ENCODE assay signal across 9 cellular contexts in genomic region chr3:114093596-114093995, GRCh38. TPM values are rescaled to one million over a fixed set of nuclear protein-coding genes. Genes with fewer than 3 reads are reported as not detected.
A peak's percentile ranks its signal among the peaks of the same experiment; 100 is the strongest.
DNase-seq lines count a peak whose midpoint lies in the region; ATAC-seq and TF ChIP-seq lines count a peak whose summit lies in the region.
"Had no signal": no experiment of that assay in that cellular context is flagged by ENCODE, and none has a peak within 500 bp of the region (broad histone marks: within the 10 kb centered on the region; RNA-seq: fewer than 3 reads in every experiment).

No MANE protein-coding gene starts in this region.

- WGBS in heart left ventricle, 4 donors, result 55 to 58% (median 56%) methylated on average over 2 of the region's 2 CpGs

- H3K36me3 ChIP-seq in heart left ventricle (no peaks in the 10 kb centered on the region), RWPE2 (ENCODE audit: low read depth) (no peaks in the 10 kb centered on the region), upper lobe of right lung (no peaks in the 10 kb centered on the region)

- DNase-seq in heart left ventricle, result peak in 4 of 5 donors; percentile 22 to 30 (median 29)
- no peak for DNase-seq in Right ventricle myocardium inferior (ENCODE audit: missing footprints)
- DNase-seq in RWPE2 (ENCODE audit: low spot score), result no peak
- peak; percentile 49 for DNase-seq in fibroblast of the conjunctiva (ENCODE audit: low read depth)
- DNase-seq in upper lobe of right lung, result no peak
- DNase-seq in D341Med (ENCODE audit: low spot score), result no peak
- DNase-seq in T-helper 1 cell, result no peak
- DNase-seq: CD4-positive, CD25-positive, alpha-beta regulatory T cell had no signal

- intact Hi-C loops in heart left ventricle (cut with DNase I), result no loop called here
- intact Hi-C loops in Right ventricle myocardium inferior (cut with DNase I), result no loop called here
- intact Hi-C loops in upper lobe of right lung (cut with DNase I), result no loop called here

- no peak for TF ChIP-seq POLR2A in heart left ventricle (IDR thresholded peaks at IDR 0.05)

- ATAC-seq in heart left ventricle (no peak), Right ventricle myocardium inferior (no peak), RWPE2 (ENCODE audit: low read depth) (peak; percentile 93), upper lobe of right lung (peak; percentile 15), GM19351 (IDR thresholded peaks at IDR 0.05; ENCODE audit: unreplicated experiment) (no peak)

- H3K27me3 ChIP-seq in heart left ventricle, result no peaks in the 10 kb centered on the region
- H3K27me3 ChIP-seq in RWPE2 (ENCODE audit: insufficient read depth, poor library complexity, severe bottlenecking), result no peaks in the 10 kb centered on the region
- no peaks in the 10 kb centered on the region for H3K27me3 ChIP-seq in upper lobe of right lung

- no peak overlapping the region for H3K4me3 ChIP-seq in heart left ventricle
- no peak overlapping the region for H3K4me3 ChIP-seq in RWPE2 (ENCODE audit: severe bottlenecking)
- no peak overlapping the region for H3K4me3 ChIP-seq in upper lobe of right lung

- H3K27ac ChIP-seq in heart left ventricle (no peak overlapping the region), RWPE2 (ENCODE audit: poor library complexity, severe bottlenecking) (no peak overlapping the region), upper lobe of right lung (no peak overlapping the region)

- TF ChIP-seq CTCF in heart left ventricle (IDR thresholded peaks at IDR 0.05) (no peak), RWPE2 (IDR thresholded peaks at IDR 0.05; ENCODE audit: poor library complexity, severe bottlenecking) (no peak), upper lobe of right lung (IDR thresholded peaks at IDR 0.05) (no peak)

- H3K4me1 ChIP-seq in heart left ventricle (peaks cover 0 to 19% (median 6%) of the 10 kb centered on the region in 12 donors), RWPE2 (ENCODE audit: insufficient read depth, poor library complexity, severe bottlenecking) (no peaks in the 10 kb centered on the region), upper lobe of right lung (peaks cover 3% of the 10 kb centered on the region)

- H3K9me3 ChIP-seq in heart left ventricle (no peaks in the 10 kb centered on the region), RWPE2 (ENCODE audit: severe bottlenecking) (no peaks in the 10 kb centered on the region), upper lobe of right lung (no peaks in the 10 kb centered on the region)

RNA-seq across cellular contexts. Expression of gene QTRT2, which starts 37.1 kb away (rescaled TPM):
- total RNA-seq in heart left ventricle (10 to 100 TPM in 2 of 9 donors, 1 to 10 TPM in 7; 2.7 to 12.2 (median 5.7) TPM), Right ventricle myocardium inferior (4.3 TPM), upper lobe of right lung (22.5 TPM)
- polyA plus RNA-seq in heart left ventricle, result 1 to 10 TPM; 2.0 to 7.6 TPM

RNA-seq across cellular contexts. Expression of gene CCDC191, which starts 37.3 kb away (rescaled TPM):
- total RNA-seq in heart left ventricle, result 1 to 10 TPM in 5 of 9 donors, under 1 TPM in 4; 0.38 to 3.2 (median 1.2) TPM
- 1 to 10 TPM in 1 of 2 donors, under 1 TPM in 1; 0.50 to 1.0 TPM for polyA plus RNA-seq in heart left ventricle
- 0.78 TPM for total RNA-seq in Right ventricle myocardium inferior
- 4.1 TPM for total RNA-seq in upper lobe of right lung

Comparison
In these comparisons a context has a peak if more than half of its experiments do, and no peak if none do; other contexts are left out.
1. DNase-seq: peak in heart left ventricle (4 of 5) and fibroblast of the conjunctiva (single experiment); none in Right ventricle myocardium inferior (single experiment), RWPE2 (single experiment), upper lobe of right lung (single experiment), D341Med (single experiment) and T-helper 1 cell (0 of 5).
2. ATAC-seq: peak in RWPE2 (single experiment) and upper lobe of right lung (single experiment); none in heart left ventricle (0 of 4), Right ventricle myocardium inferior (single experiment) and GM19351 (single experiment).